20 cellular contexts compared by ENCODE assay signal in the genomic region with DNA sequence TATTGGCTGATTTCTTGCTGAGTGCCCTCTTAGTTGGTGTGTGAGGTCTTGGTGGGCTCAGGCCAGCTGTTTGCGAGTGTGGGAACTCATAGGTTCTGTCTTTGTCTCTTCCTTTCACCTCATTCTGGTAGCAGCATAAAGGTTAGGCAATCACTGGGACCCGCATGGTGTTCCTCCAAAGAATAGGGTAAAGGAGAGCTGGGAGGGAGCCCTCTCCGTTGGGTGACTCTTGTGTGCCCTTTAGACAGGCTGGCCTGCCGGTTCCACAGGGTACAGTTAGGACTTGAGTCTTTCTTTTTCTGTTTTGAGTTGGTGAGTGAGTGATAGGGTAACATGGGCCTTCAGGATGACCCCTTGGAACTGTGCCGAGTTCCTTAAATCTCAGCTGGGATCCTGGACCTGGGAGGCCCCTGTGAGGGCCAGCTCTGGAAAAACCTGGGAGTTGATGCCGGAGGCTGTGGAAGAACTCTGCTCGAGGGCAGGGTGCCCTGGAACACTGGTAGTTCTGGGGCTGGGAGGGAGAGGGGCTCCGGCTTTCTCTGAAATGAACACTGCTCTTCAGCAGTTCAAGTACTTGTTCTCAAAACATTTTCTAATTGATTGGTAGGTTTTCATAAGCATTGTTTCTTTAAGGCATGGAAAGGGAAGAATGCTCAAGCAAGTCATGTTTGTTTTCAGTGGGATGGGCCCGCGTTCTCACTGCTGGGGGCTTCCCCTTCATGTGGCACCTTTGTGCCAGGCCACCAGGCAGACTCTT. TPM values are rescaled to one million over a fixed set of nuclear protein-coding genes. Genes with fewer than 3 reads are reported as not detected.
DNase-seq lines count a peak whose midpoint lies in the region; ATAC-seq and TF ChIP-seq lines count a peak whose summit lies in the region.
"Had no signal": no experiment of that assay in that cellular context is flagged by ENCODE, and none has a peak within 500 bp of the region (broad histone marks: within the 10 kb centered on the region; RNA-seq: fewer than 3 reads in every experiment).

No MANE protein-coding gene starts in this region.

- TF ChIP-seq RAD21 in liver (IDR thresholded peaks at IDR 0.05), result no peak

- no peak for TF ChIP-seq CTCF in CD4-positive, alpha-beta T cell (IDR thresholded peaks at IDR 0.05)
- TF ChIP-seq CTCF in VCaP (conservative IDR thresholded peaks at IDR 0.05) (no peak), liver (IDR thresholded peaks at IDR 0.05; ENCODE audit: low read depth, low read length, missing input control) (no peak), smooth muscle cell (IDR thresholded peaks at IDR 0.05; ENCODE audit: borderline replicate concordance, insufficient read depth, poor library complexity, severe bottlenecking) (no peak)

- H3K4me3 ChIP-seq in liver (ENCODE audit: low read depth in 1 of 3, low read length in 3 of 3) (no peak overlapping the region), smooth muscle cell (no peak overlapping the region)
- H3K4me3 ChIP-seq: body of pancreas, coronary artery, heart left ventricle, left lung, suprapubic skin had no signal

- no peak overlapping the region for H3K27ac ChIP-seq in CD4-positive, alpha-beta T cell (ENCODE audit: low read depth, low read length)
- H3K27ac ChIP-seq in VCaP (peak overlapping the region; percentile 96), liver (ENCODE audit: low read depth in 1 of 2, low read length in 2 of 2) (peak overlapping the region; percentile 8 to 68), smooth muscle cell (ENCODE audit: low read depth) (peak overlapping the region; percentile 61)
- H3K27ac ChIP-seq: body of pancreas, coronary artery, left lung, suprapubic skin had no signal

- POLR2A ChIA-PET in CD4-positive, alpha-beta T cell (lab: Charles Lee), result interaction anchor here (0.8 to 3.7 kb wide), 3 partner anchors 20 to 198 kb away, joined by 3 to 28 read pairs (median 4); a partner anchor contains a TSS

- no peak overlapping the region for H3K4me2 ChIP-seq in smooth muscle cell
- H3K4me2 ChIP-seq: SK-N-SH had no signal

- peaks cover 75% of the 10 kb centered on the region for H4K20me1 ChIP-seq in smooth muscle cell (ENCODE audit: low read depth)

- H3K4me1 ChIP-seq in liver (ENCODE audit: control insufficient read depth in 4 of 4, insufficient read depth in 4 of 4, low read length in 3 of 4) (peaks cover 6 to 56% (median 41%) of the 10 kb centered on the region in 4 donors), smooth muscle cell (ENCODE audit: low read depth) (peaks cover 8% of the 10 kb centered on the region)

- intact Hi-C loops in CD4-positive, alpha-beta T cell (cut with DNase I, micrococcal nuclease), result no loop called here

- ATAC-seq in CD4-positive, alpha-beta T cell (ENCODE audit: poor library complexity), result no peak
- ATAC-seq in stimulated activated naive CD8-positive, alpha-beta T cell treated with anti-CD3 and anti-CD28 coated beads, Interleukin-15, Interleukin-2, amounts not matched to agents 100 U/mL and 50 U/mL, for 24 hours, result no peak
- ATAC-seq: body of pancreas, heart left ventricle, left lung had no signal

- no peak for DNase-seq in CD4-positive, alpha-beta T cell
- DNase-seq in smooth muscle cell (lab: John Stamatoyannopoulos, UW; ENCODE audit: unreplicated experiment) (no peak), DMS153 (lab: John Stamatoyannopoulos, UW) (no peak), LoVo (ENCODE audit: low spot score) (no peak)
- DNase-seq in stimulated activated naive CD8-positive, alpha-beta T cell treated with anti-CD3 and anti-CD28 coated beads, Interleukin-15, Interleukin-2, amounts not matched to agents 100 U/mL and 50 U/mL, for 24 hours, result no peak
- DNase-seq in activated CD8-positive, alpha-beta memory T cell treated with anti-CD3 and anti-CD28 coated beads for 24 hours, result no peak
- DNase-seq: activated CD4-positive, alpha-beta T cell treated with anti-CD3 and anti-CD28 coated beads for 1 hour; activated naive CD8-positive, alpha-beta T cell treated with anti-CD3 and anti-CD28 coated beads for 36 hours; body of pancreas; DND-41; heart left ventricle; left lung; NCI-H1092; NCI-H446 treated with DMSO at 0.1 percent for 48 hours; NK-92 treated with Interleukin-12 subunit alpha and Interleukin-12 subunit beta, amount 100 ng/mL, for 24 hours; SK-N-SH had no signal

- WGBS in liver, result 61% methylated on average over 10 of the region's 10 CpGs
- WGBS in smooth muscle cell (ENCODE audit: low lambda C conversion rate), result 92% methylated on average over 10 of the region's 10 CpGs

- H3K79me2 ChIP-seq in smooth muscle cell (ENCODE audit: low read depth), result peaks cover 63% of the 10 kb centered on the region

- no peaks in the 10 kb centered on the region for H3K9me3 ChIP-seq in CD4-positive, alpha-beta T cell (ENCODE audit: control insufficient read depth, low read length)
- H3K9me3 ChIP-seq in liver (ENCODE audit: control insufficient read depth in 4 of 4, low read length in 3 of 4) (no peaks in the 10 kb centered on the region), smooth muscle cell (replicated peaks; ENCODE audit: low read depth) (no peaks in the 10 kb centered on the region)
- H3K9me3 ChIP-seq: body of pancreas, heart left ventricle, left lung, SK-N-SH, suprapubic skin had no signal

- H3K27ac Mint-ChIP-seq in CD4-positive, alpha-beta T cell, result no peak overlapping the region
- H3K27ac Mint-ChIP-seq: activated naive CD8-positive, alpha-beta T cell treated with anti-CD3 and anti-CD28 coated beads for 36 hours had no signal

- H3K9me3 Mint-ChIP-seq in CD4-positive, alpha-beta T cell, result no peaks in the 10 kb centered on the region
- H3K9me3 Mint-ChIP-seq: activated naive CD8-positive, alpha-beta T cell treated with anti-CD3 and anti-CD28 coated beads for 36 hours had no signal

- H3K9ac ChIP-seq in liver (ENCODE audit: low read depth in 1 of 2, low read length in 2 of 2), result peak overlapping the region in 1 of 2 donors; percentile 61
- H3K9ac ChIP-seq in smooth muscle cell (ENCODE audit: low read depth), result peak overlapping the region; percentile 25
- H3K9ac ChIP-seq: SK-N-SH had no signal

- peaks cover 41% of the 10 kb centered on the region for H3K36me3 Mint-ChIP-seq in CD4-positive, alpha-beta T cell (ENCODE audit: low read depth)

- peak overlapping the region; percentile 54 for H3K4me3 Mint-ChIP-seq in CD4-positive, alpha-beta T cell
- H3K4me3 Mint-ChIP-seq: activated naive CD8-positive, alpha-beta T cell treated with anti-CD3 and anti-CD28 coated beads for 36 hours had no signal

- peaks cover 11% of the 10 kb centered on the region for H3F3A ChIP-seq in smooth muscle cell (ENCODE audit: low read depth)

- no peaks in the 10 kb centered on the region for H3K27me3 Mint-ChIP-seq in CD4-positive, alpha-beta T cell
- H3K27me3 Mint-ChIP-seq: activated naive CD8-positive, alpha-beta T cell treated with anti-CD3 and anti-CD28 coated beads for 36 hours had no signal

- no peak overlapping the region for H2AFZ ChIP-seq in smooth muscle cell (ENCODE audit: low read depth)

- H3K36me3 ChIP-seq in liver (ENCODE audit: control insufficient read depth in 4 of 4, insufficient read depth in 3 of 4, low read depth in 1 of 4, low read length in 3 of 4) (peaks cover under 1 to 7% (median 5%) of the 10 kb centered on the region in 4 donors), smooth muscle cell (ENCODE audit: low read depth) (no peaks in the 10 kb centered on the region)

- H3K4me1 Mint-ChIP-seq in CD4-positive, alpha-beta T cell (ENCODE audit: low read depth), result peaks cover 18% of the 10 kb centered on the region

- H3K27me3 ChIP-seq in CD4-positive, alpha-beta T cell (ENCODE audit: control insufficient read depth, insufficient read depth, low read length), result no peaks in the 10 kb centered on the region
- H3K27me3 ChIP-seq in liver (ENCODE audit: control insufficient read depth in 4 of 4, insufficient read depth in 4 of 4, low read length in 3 of 4), result no peaks in the 10 kb centered on the region
- no peaks in the 10 kb centered on the region for H3K27me3 ChIP-seq in smooth muscle cell (ENCODE audit: low read depth)
- H3K27me3 ChIP-seq: body of pancreas, heart left ventricle, left lung, suprapubic skin had no signal

- CTCF ChIA-PET in CD4-positive, alpha-beta T cell (lab: Charles Lee), result interaction anchor here (1.8 kb wide), 1 partner anchor 20 kb away, joined by 4 read pairs; a partner anchor contains a TSS

TF ChIP-seq in liver, 16 proteins besides CTCF, POLR2A, EP300 and RAD21 (continues in another document):
- no peak for TF ChIP-seq JUND (IDR thresholded peaks at IDR 0.05)

RNA-seq across cellular contexts. Expression of a gene that starts 2.1 kb away (rescaled TPM):
- total RNA-seq in CD4-positive, alpha-beta T cell, result 10 to 100 TPM; 15.2 to 18.7 TPM
- total RNA-seq in liver (1 to 10 TPM; 7.2 to 8.7 TPM), smooth muscle cell (10.5 and 14.2 TPM in 2 replicates)
- polyA plus RNA-seq in liver (10 to 100 TPM in 1 of 2 donors, 1 to 10 TPM in 1; 8.4 to 10.2 TPM), smooth muscle cell (29.3 and 34.8 TPM in 2 replicates)

RNA-seq across cellular contexts. Expression of a gene that starts 9.0 kb away (rescaled TPM):
- 1 to 10 TPM; 4.0 to 4.9 TPM for total RNA-seq in CD4-positive, alpha-beta T cell
- total RNA-seq in liver (1 to 10 TPM; 4.1 to 8.7 TPM), smooth muscle cell (10.2 and 10.4 TPM in 2 replicates)
- polyA plus RNA-seq in liver (1 to 10 TPM; 1.4 to 3.5 TPM), smooth muscle cell (12.3 and 14.0 TPM in 2 replicates)

RNA-seq across cellular contexts. Expression of a gene that starts 19.9 kb away (rescaled TPM):
- total RNA-seq in CD4-positive, alpha-beta T cell, result 10 to 100 TPM; 32.0 to 33.5 TPM
- 10 to 100 TPM; 20.8 to 30.4 TPM for total RNA-seq in liver
- polyA plus RNA-seq in liver, result 10 to 100 TPM in 1 of 2 donors, 1 to 10 TPM in 1; 8.7 to 12.4 TPM
- 12.0 and 13.2 TPM in 2 replicates for total RNA-seq in smooth muscle cell
- 12.6 and 16.2 TPM in 2 replicates for polyA plus RNA-seq in smooth muscle cell

RNA-seq across cellular contexts. Expression of a gene that starts 42.8 kb away (rescaled TPM):
- 10 to 100 TPM; 31.4 to 31.7 TPM for total RNA-seq in CD4-positive, alpha-beta T cell
- total RNA-seq in liver (10 to 100 TPM in 1 of 2 donors, 1 to 10 TPM in 1; 8.3 to 18.1 TPM), smooth muscle cell (9.7 and 26.4 TPM in 2 replicates)
- polyA plus RNA-seq in liver (10 to 100 TPM in 1 of 2 donors, 1 to 10 TPM in 1; 9.4 to 16.8 TPM), smooth muscle cell (16.3 and 20.5 TPM in 2 replicates)
